Comparison of ENCODE assay signal across 40 cellular contexts in genomic region chr7:39819514-39819913, GRCh38.
"Had no signal": no experiment of that assay in that cellular context is flagged by ENCODE, and none has a peak within 500 bp of the region (broad histone marks: within the 10 kb centered on the region; RNA-seq: fewer than 3 reads in every experiment).

No MANE protein-coding gene starts in this region.

- H3K36me3 ChIP-seq: adrenal gland, ascending aorta, brain microvascular endothelial cell, breast epithelium, cardiac muscle cell had no signal

- H3K27ac Mint-ChIP-seq: activated naive CD4-positive, alpha-beta T cell treated with anti-CD3 and anti-CD28 coated beads for 36 hours; activated naive CD4-positive, alpha-beta T cell treated with anti-CD3 and anti-CD28 coated beads, Interleukin-2, amount 10 ng/mL, durations not matched to agents 7 days and 5 days; activated naive CD4-positive, alpha-beta T cell treated with anti-CD3 and anti-CD28 coated beads, Interleukin-2, amount 50 U/mL, for 24 hours; activated naive CD4-positive, alpha-beta T cell treated with anti-CD3 and anti-CD28 coated beads, Interleukin-2, amount 50 U/mL, for 72 hours; activated naive CD8-positive, alpha-beta T cell; activated naive CD8-positive, alpha-beta T cell treated with anti-CD3 and anti-CD28 coated beads for 36 hours; activated naive CD8-positive, alpha-beta T cell treated with anti-CD3 and anti-CD28 coated beads, Interleukin-2, amount 10 ng/mL, durations not matched to agents 7 days and 5 days; activated naive CD8-positive, alpha-beta T cell treated with anti-CD3 and anti-CD28 coated beads, Interleukin-2, amount 50 U/mL, for 24 hours; activated T-cell treated with anti-CD3 and anti-CD28 coated beads, Interleukin-2, amount 50 U/mL, for 24 hours; activated T-cell treated with anti-CD3 and anti-CD28 coated beads, Interleukin-2, amount 50 U/mL, for 72 hours; activated T-helper 1 cell treated with anti-CD3 and anti-CD28 coated beads, Interleukin-12 subunit alpha, Interleukin-12 subunit beta, Interleukin-2, Interleukin-4 antibody, amounts not matched to agents 30 ng/mL and 10 ng/mL and 1 ng/mL, durations not matched to agents 14 hours and 24 hours and 36 hours; activated T-helper 17 cell treated with anti-CD3 and anti-CD28 coated beads, Interleukin-2, amount 50 U/mL, for 72 hours; activated T-helper 2 cell treated with anti-CD3 and anti-CD28 coated beads, Interferon-gamma antibody, Interleukin-2, Interleukin-4, amounts not matched to agents 10 μg/mL and 5 μg/mL and 100 μg/mL, durations not matched to agents 14 hours and 24 hours and 36 hours; brain had no signal

- DNase-seq: activated effector memory CD4-positive, alpha-beta T cell treated with anti-CD3 and anti-CD28 coated beads, Interleukin-2, amount 50 U/mL, for 16 hours; activated effector memory CD4-positive, alpha-beta T cell treated with Interleukin-2 at 50 U/mL for 16 hours; activated gamma-delta T cell; activated gamma-delta T cell treated with Interleukin-2 at 50 U/mL for 16 hours; activated naive CD4-positive, alpha-beta T cell; activated naive CD4-positive, alpha-beta T cell treated with anti-CD3 and anti-CD28 coated beads for 36 hours; activated naive CD4-positive, alpha-beta T cell treated with anti-CD3 and anti-CD28 coated beads, Interleukin-2, amount 10 ng/mL, durations not matched to agents 7 days and 5 days; activated naive CD4-positive, alpha-beta T cell treated with anti-CD3 and anti-CD28 coated beads, Interleukin-2, amount 50 U/mL, for 16 hours; activated naive CD4-positive, alpha-beta T cell treated with Interleukin-2 at 50 U/mL for 16 hours; activated naive CD8-positive, alpha-beta T cell treated with anti-CD3 and anti-CD28 coated beads for 36 hours; activated naive CD8-positive, alpha-beta T cell treated with anti-CD3 and anti-CD28 coated beads, Interleukin-2, amount 10 ng/mL, durations not matched to agents 7 days and 5 days; activated naive CD8-positive, alpha-beta T cell treated with anti-CD3 and anti-CD28 coated beads, Interleukin-2, amount 50 U/mL, for 24 hours; activated T-cell treated with anti-CD3 and anti-CD28 coated beads, Interleukin-2, amount 50 U/mL, for 1 hour; activated T-cell treated with anti-CD3 and anti-CD28 coated beads, Interleukin-2, amount 50 U/mL, for 24 hours; activated T-cell treated with anti-CD3 and anti-CD28 coated beads, Interleukin-2, amount 50 U/mL, for 4 hours; activated T-cell treated with anti-CD3 and anti-CD28 coated beads, Interleukin-2, amount 50 U/mL, for 48 hours; activated T-cell treated with anti-CD3 and anti-CD28 coated beads, Interleukin-2, amount 50 U/mL, for 72 hours; adrenal gland; amniotic stem cell; amygdala; anterior cingulate cortex; aorta; body of pancreas; brain microvascular endothelial cell; caudate nucleus; central memory CD4-positive, alpha-beta T cell; cerebellar nuclear complex had no signal

- H3K27ac ChIP-seq: adrenal gland, ascending aorta, body of pancreas, brain microvascular endothelial cell, breast epithelium, cardiac muscle cell had no signal

- H3K9me3 ChIP-seq: adrenal gland, ascending aorta, body of pancreas, breast epithelium had no signal

- FAIRE-seq: astrocyte, bronchial epithelial cell had no signal

- H3K4me3 Mint-ChIP-seq: activated naive CD4-positive, alpha-beta T cell treated with anti-CD3 and anti-CD28 coated beads for 36 hours; activated naive CD4-positive, alpha-beta T cell treated with anti-CD3 and anti-CD28 coated beads, Interleukin-2, amount 10 ng/mL, durations not matched to agents 7 days and 5 days; activated naive CD4-positive, alpha-beta T cell treated with anti-CD3 and anti-CD28 coated beads, Interleukin-2, amount 50 U/mL, for 24 hours; activated naive CD8-positive, alpha-beta T cell; activated naive CD8-positive, alpha-beta T cell treated with anti-CD3 and anti-CD28 coated beads for 36 hours; activated naive CD8-positive, alpha-beta T cell treated with anti-CD3 and anti-CD28 coated beads, Interleukin-2, amount 10 ng/mL, durations not matched to agents 7 days and 5 days; activated naive CD8-positive, alpha-beta T cell treated with anti-CD3 and anti-CD28 coated beads, Interleukin-2, amount 50 U/mL, for 24 hours; activated T-cell treated with anti-CD3 and anti-CD28 coated beads, Interleukin-2, amount 50 U/mL, for 24 hours; activated T-cell treated with anti-CD3 and anti-CD28 coated beads, Interleukin-2, amount 50 U/mL, for 4 hours; activated T-cell treated with anti-CD3 and anti-CD28 coated beads, Interleukin-2, amount 50 U/mL, for 72 hours; activated T-helper 1 cell treated with anti-CD3 and anti-CD28 coated beads, Interleukin-12 subunit alpha, Interleukin-12 subunit beta, Interleukin-2, Interleukin-4 antibody, amounts not matched to agents 30 ng/mL and 10 ng/mL and 1 ng/mL, durations not matched to agents 14 hours and 24 hours and 36 hours; activated T-helper 17 cell treated with anti-CD3 and anti-CD28 coated beads, Interleukin-2, amount 50 U/mL, for 72 hours; brain; central memory CD8-positive, alpha-beta T cell had no signal

- ATAC-seq: activated naive CD4-positive, alpha-beta T cell treated with anti-CD3 and anti-CD28 coated beads, Interleukin-2, amount 50 U/mL, for 72 hours; activated naive CD8-positive, alpha-beta T cell treated with anti-CD3 and anti-CD28 coated beads, Interleukin-2, amount 50 U/mL, for 24 hours; activated T-cell treated with anti-CD3 and anti-CD28 coated beads, Interleukin-2, amount 50 U/mL, for 4 hours; activated T-cell treated with anti-CD3 and anti-CD28 coated beads, Interleukin-2, amount 50 U/mL, for 72 hours; activated T-helper 17 cell treated with anti-CD3 and anti-CD28 coated beads, Interleukin-2, amount 50 U/mL, for 72 hours; body of pancreas had no signal

- H3K36me3 Mint-ChIP-seq: activated naive CD4-positive, alpha-beta T cell treated with anti-CD3 and anti-CD28 coated beads, Interleukin-2, amount 10 ng/mL, durations not matched to agents 7 days and 5 days; activated naive CD4-positive, alpha-beta T cell treated with anti-CD3 and anti-CD28 coated beads, Interleukin-2, amount 50 U/mL, for 24 hours; activated naive CD4-positive, alpha-beta T cell treated with anti-CD3 and anti-CD28 coated beads, Interleukin-2, amount 50 U/mL, for 72 hours; activated naive CD8-positive, alpha-beta T cell; activated naive CD8-positive, alpha-beta T cell treated with anti-CD3 and anti-CD28 coated beads for 36 hours; activated naive CD8-positive, alpha-beta T cell treated with anti-CD3 and anti-CD28 coated beads, Interleukin-2, amount 10 ng/mL, durations not matched to agents 7 days and 5 days; brain had no signal

- H3K27me3 ChIP-seq: ascending aorta, breast epithelium had no signal

- H3K4me3 ChIP-seq: adrenal gland, ascending aorta, body of pancreas, breast epithelium, cardiac muscle cell had no signal

- H3K9me3 Mint-ChIP-seq: activated naive CD4-positive, alpha-beta T cell treated with anti-CD3 and anti-CD28 coated beads for 36 hours; activated naive CD4-positive, alpha-beta T cell treated with anti-CD3 and anti-CD28 coated beads, Interleukin-2, amount 10 ng/mL, durations not matched to agents 7 days and 5 days; activated naive CD4-positive, alpha-beta T cell treated with anti-CD3 and anti-CD28 coated beads, Interleukin-2, amount 50 U/mL, for 24 hours; activated naive CD4-positive, alpha-beta T cell treated with anti-CD3 and anti-CD28 coated beads, Interleukin-2, amount 50 U/mL, for 72 hours; activated naive CD8-positive, alpha-beta T cell treated with anti-CD3 and anti-CD28 coated beads for 36 hours; activated naive CD8-positive, alpha-beta T cell treated with anti-CD3 and anti-CD28 coated beads, Interleukin-2, amount 10 ng/mL, durations not matched to agents 7 days and 5 days; activated naive CD8-positive, alpha-beta T cell treated with anti-CD3 and anti-CD28 coated beads, Interleukin-2, amount 50 U/mL, for 24 hours; activated T-cell treated with anti-CD3 and anti-CD28 coated beads, Interleukin-2, amount 50 U/mL, for 24 hours; activated T-cell treated with anti-CD3 and anti-CD28 coated beads, Interleukin-2, amount 50 U/mL, for 4 hours; activated T-cell treated with anti-CD3 and anti-CD28 coated beads, Interleukin-2, amount 50 U/mL, for 72 hours; activated T-helper 1 cell treated with anti-CD3 and anti-CD28 coated beads, Interleukin-12 subunit alpha, Interleukin-12 subunit beta, Interleukin-2, Interleukin-4 antibody, amounts not matched to agents 30 ng/mL and 10 ng/mL and 1 ng/mL, durations not matched to agents 14 hours and 24 hours and 36 hours; activated T-helper 17 cell treated with anti-CD3 and anti-CD28 coated beads, Interleukin-2, amount 50 U/mL, for 72 hours; activated T-helper 2 cell treated with anti-CD3 and anti-CD28 coated beads, Interferon-gamma antibody, Interleukin-2, Interleukin-4, amounts not matched to agents 10 μg/mL and 5 μg/mL and 100 μg/mL, durations not matched to agents 14 hours and 24 hours and 36 hours; brain; central memory CD8-positive, alpha-beta T cell had no signal

- H3K4me1 Mint-ChIP-seq: activated naive CD4-positive, alpha-beta T cell treated with anti-CD3 and anti-CD28 coated beads, Interleukin-2, amount 10 ng/mL, durations not matched to agents 7 days and 5 days; activated naive CD4-positive, alpha-beta T cell treated with anti-CD3 and anti-CD28 coated beads, Interleukin-2, amount 50 U/mL, for 24 hours; activated naive CD8-positive, alpha-beta T cell treated with anti-CD3 and anti-CD28 coated beads for 36 hours; activated naive CD8-positive, alpha-beta T cell treated with anti-CD3 and anti-CD28 coated beads, Interleukin-2, amount 10 ng/mL, durations not matched to agents 7 days and 5 days; activated naive CD8-positive, alpha-beta T cell treated with anti-CD3 and anti-CD28 coated beads, Interleukin-2, amount 50 U/mL, for 24 hours; activated T-helper 17 cell treated with anti-CD3 and anti-CD28 coated beads, Interleukin-2, amount 50 U/mL, for 72 hours; central memory CD8-positive, alpha-beta T cell had no signal

- H3K4me1 ChIP-seq: adrenal gland, ascending aorta, body of pancreas, breast epithelium had no signal
